Comparison of ENCODE assay signal across 21 cellular contexts in the genomic region with DNA sequence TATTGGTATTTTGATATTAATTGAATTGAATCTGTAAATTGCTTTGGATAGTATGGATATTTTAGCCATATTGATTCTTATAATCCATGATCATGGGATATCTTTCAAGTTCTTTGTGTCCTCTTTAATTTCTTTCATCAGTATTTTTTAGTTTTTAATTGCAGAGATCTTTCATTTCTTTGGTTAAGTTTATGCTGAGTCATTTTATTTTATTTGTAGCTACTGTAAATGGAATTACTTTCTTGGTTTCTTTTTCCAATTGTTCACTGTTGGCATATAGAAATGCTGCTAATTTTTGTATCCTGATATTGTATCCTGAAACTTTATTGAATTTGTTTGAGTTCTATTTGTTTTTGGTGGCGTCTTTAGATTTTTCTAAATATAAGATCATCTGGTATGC.
A peak's percentile ranks its signal among the peaks of the same experiment; 100 is the strongest.
DNase-seq lines count a peak whose midpoint lies in the region; ATAC-seq, FAIRE-seq and TF ChIP-seq lines count a peak whose summit lies in the region.
"Had no signal": no experiment of that assay in that cellular context is flagged by ENCODE, and none has a peak within 500 bp of the region (broad histone marks: within the 10 kb centered on the region; RNA-seq: fewer than 3 reads in every experiment).

No MANE protein-coding gene starts in this region.

- H3K27me3 ChIP-seq in HepG2 (ENCODE audit: control insufficient read depth in 1 of 2, insufficient read depth in 2 of 2, low read length in 2 of 2) (no peaks in the 10 kb centered on the region), right lobe of liver (no peaks in the 10 kb centered on the region), K562 (ENCODE audit: control insufficient read depth in 2 of 2, insufficient read depth in 2 of 2, low read length in 2 of 2) (no peaks in the 10 kb centered on the region), small intestine (ENCODE audit: control insufficient read depth in 2 of 2, insufficient read depth in 2 of 2, low read length in 2 of 2) (no peaks in the 10 kb centered on the region)
- H3K27me3 ChIP-seq: BE2C; BLaER1 treated with 17β-estradiol and CSF1 and Interleukin-3, amounts not matched to agents 10 nM and 100 nM had no signal

- no peaks in the 10 kb centered on the region for H3K9me3 ChIP-seq in HepG2 (ENCODE audit: low read length)
- no peaks in the 10 kb centered on the region for H3K9me3 ChIP-seq in right lobe of liver
- no peaks in the 10 kb centered on the region for H3K9me3 ChIP-seq in K562 (replicated peaks; ENCODE audit: control insufficient read depth, insufficient read depth, low read depth, low read length)
- no peaks in the 10 kb centered on the region for H3K9me3 ChIP-seq in small intestine (ENCODE audit: control insufficient read depth, low read depth)
- H3K9me3 ChIP-seq: BE2C had no signal

- TF ChIP-seq CTCF in HepG2 (CRISPR knock-in tag; IDR thresholded peaks at IDR 0.05) = no peak
- TF ChIP-seq CTCF in right lobe of liver (IDR thresholded peaks at IDR 0.05) = no peak
- TF ChIP-seq CTCF in K562 (IDR thresholded peaks at IDR 0.05 in 2 of 3, conservative IDR thresholded peaks at IDR 0.05 in 1 of 3; ENCODE audit: insufficient read depth in 2 of 3, low read depth in 1 of 3, low read length in 3 of 3) = no peak

- H3K4me2 ChIP-seq in HepG2 (ENCODE audit: low read depth, low read length) (no peak overlapping the region), K562 (ENCODE audit: insufficient read depth, low read length) (no peak overlapping the region)

- H3K4me3 ChIP-seq in HepG2 (replicated peaks in 1 of 3; ENCODE audit: insufficient read depth in 1 of 3, low read depth in 2 of 3, low read length in 3 of 3) (no peak overlapping the region), right lobe of liver (no peak overlapping the region), K562 (no peak overlapping the region), small intestine (ENCODE audit: low read depth in 1 of 2, low read length in 2 of 2) (no peak overlapping the region)
- H3K4me3 ChIP-seq: BLaER1 treated with 17β-estradiol and CSF1 and Interleukin-3, amounts not matched to agents 10 nM and 100 nM had no signal

- H3K4me1 ChIP-seq in HepG2 (ENCODE audit: insufficient read depth, low read length) = no peaks in the 10 kb centered on the region
- peaks cover 0 to 28% (median 3%) of the 10 kb centered on the region in 4 donors for H3K4me1 ChIP-seq in right lobe of liver
- no peaks in the 10 kb centered on the region for H3K4me1 ChIP-seq in K562 (replicated peaks in 1 of 2; ENCODE audit: control insufficient read depth in 2 of 2, insufficient read depth in 2 of 2, low read length in 2 of 2)
- H3K4me1 ChIP-seq in small intestine (ENCODE audit: control insufficient read depth in 2 of 2, insufficient read depth in 1 of 2, low read depth in 1 of 2, low read length in 1 of 2) = no peaks in the 10 kb centered on the region
- H3K4me1 ChIP-seq: BE2C had no signal

- BruUV-seq in HepG2 (replicated peaks; lab: Mats Ljungman, UMichigan) (no TSS peak), K562 (replicated peaks; lab: Mats Ljungman, UMichigan) (no TSS peak)

- FAIRE-seq in HepG2 (lab: Jason Lieb, UNC) (no peak), K562 (lab: Jason Lieb, UNC) (no peak), small intestine (lab: Jason Lieb, UNC) (peak; percentile 44)
- FAIRE-seq: A204.1, GM12891, GM18507 had no signal

- H2AFZ ChIP-seq in HepG2 (ENCODE audit: low read length) (no peak overlapping the region), K562 (ENCODE audit: low read depth, low read length) (no peak overlapping the region)

- POLR2A ChIA-PET in HepG2 (lab: Yijun Ruan, JAX) = no interaction called here
- POLR2A ChIA-PET in K562 (lab: Yijun Ruan, JAX) = no interaction called here

- H3K27ac ChIP-seq in HepG2 (ENCODE audit: extremely low read length, insufficient read depth, low read length) (no peak overlapping the region), right lobe of liver (no peak overlapping the region), K562 (ENCODE audit: extremely low read depth, low read depth, low read length) (no peak overlapping the region), small intestine (ENCODE audit: low read depth in 1 of 2, low read length in 1 of 2) (no peak overlapping the region)
- H3K27ac ChIP-seq: 22Rv1; BLaER1 treated with 17β-estradiol and CSF1 and Interleukin-3, amounts not matched to agents 10 nM and 100 nM had no signal

- DNase-seq in HepG2 (ENCODE audit: low spot score) = no peak
- no peak for DNase-seq in right lobe of liver
- DNase-seq in K562 (ENCODE audit: extremely low read depth in 1 of 4, low spot score in 3 of 4) = no peak
- DNase-seq in small intestine = no peak
- no peak for DNase-seq in amygdala (lab: John Stamatoyannopoulos, UW)
- DNase-seq in NCI-H1436 treated with DMSO at 0.1 percent for 48 hours (lab: John Stamatoyannopoulos, UW) = no peak
- DNase-seq: ACHN; AML-193; BE2C; CD4-positive, alpha-beta T cell; CD8-positive, alpha-beta memory T cell; DMS53; DMS79 treated with DMSO at 0.1 percent for 48 hours; GF-D8; H9 had no signal

- no peak overlapping the region for H3K9ac ChIP-seq in HepG2 (ENCODE audit: insufficient read depth, low read depth, low read length)
- H3K9ac ChIP-seq in K562 (ENCODE audit: insufficient read depth in 1 of 2, low read depth in 2 of 2, low read length in 2 of 2) = no peak overlapping the region
- H3K9ac ChIP-seq: BLaER1 treated with 17β-estradiol and CSF1 and Interleukin-3, amounts not matched to agents 10 nM and 100 nM had no signal

- H3K79me2 ChIP-seq in HepG2 (ENCODE audit: insufficient read depth, low read length) = no peaks in the 10 kb centered on the region
- no peaks in the 10 kb centered on the region for H3K79me2 ChIP-seq in K562 (ENCODE audit: control insufficient read depth, insufficient read depth, low read length)

- ATAC-seq in HepG2 = no peak
- no peak for ATAC-seq in right lobe of liver
- ATAC-seq in K562 = no peak
- ATAC-seq: HCT116 had no signal

- CTCF ChIA-PET in HepG2 (lab: Yijun Ruan, JAX; ENCODE audit: low intra/inter-chr PET ratio, low total read pairs) (no interaction called here), K562 (lab: Yijun Ruan, JAX; ENCODE audit: low intra/inter-chr PET ratio) (no interaction called here)

- TF ChIP-seq RAD21 in HepG2 (CRISPR knock-in tag; IDR thresholded peaks at IDR 0.05) (no peak), K562 (CRISPR knock-in tag; conservative IDR thresholded peaks at IDR 0.05 in 1 of 2, IDR thresholded peaks at IDR 0.05 in 1 of 2) (no peak)

- TF ChIP-seq EP300 in HepG2 (IDR thresholded peaks at IDR 0.05; ENCODE audit: low read depth in 2 of 2, low read length in 2 of 2) (no peak), HepG2 (CRISPR knock-in tag; IDR thresholded peaks at IDR 0.05; ENCODE audit: borderline replicate concordance) (no peak), K562 (IDR thresholded peaks at IDR 0.05; ENCODE audit: low read length) (no peak)

- no peaks in the 10 kb centered on the region for H3K36me3 ChIP-seq in HepG2 (replicated peaks in 1 of 2; ENCODE audit: control insufficient read depth in 1 of 2, insufficient read depth in 2 of 2, low read length in 2 of 2)
- H3K36me3 ChIP-seq in right lobe of liver = no peaks in the 10 kb centered on the region
- H3K36me3 ChIP-seq in K562 (ENCODE audit: control insufficient read depth, insufficient read depth, low read length) = no peaks in the 10 kb centered on the region
- no peaks in the 10 kb centered on the region for H3K36me3 ChIP-seq in small intestine (ENCODE audit: control insufficient read depth in 2 of 2, insufficient read depth in 2 of 2, low read length in 2 of 2)
- H3K36me3 ChIP-seq: BE2C; BLaER1 treated with 17β-estradiol and CSF1 and Interleukin-3, amounts not matched to agents 10 nM and 100 nM had no signal

- in situ Hi-C loops in HepG2 (cut with HindIII; ENCODE audit: extremely low pct_ligation_motif_present, low pct_unique_long_range_greater_than_20kb) = no loop called here
- in situ Hi-C loops in K562 (cut with MboI) = no loop called here

- intact Hi-C loops in HepG2 (cut with micrococcal nuclease; ENCODE audit: unreplicated experiment) = no loop called here
- intact Hi-C loops in right lobe of liver (cut with DNase I) = no loop called here
- intact Hi-C loops in K562 (cut with micrococcal nuclease) = no loop called here

- no peaks in the 10 kb centered on the region for H4K20me1 ChIP-seq in HepG2 (ENCODE audit: insufficient read depth, low read length)
- no peaks in the 10 kb centered on the region for H4K20me1 ChIP-seq in K562 (replicated peaks; ENCODE audit: control insufficient read depth, insufficient read depth, low read length)
- H4K20me1 ChIP-seq: BLaER1 treated with 17β-estradiol and CSF1 and Interleukin-3, amounts not matched to agents 10 nM and 100 nM had no signal

- TF ChIP-seq POLR2A in HepG2 (IDR thresholded peaks at IDR 0.05; ENCODE audit: insufficient read depth in 1 of 2, low read depth in 2 of 2, low read length in 2 of 2) = no peak
- no peak for TF ChIP-seq POLR2A in right lobe of liver (IDR thresholded peaks at IDR 0.05)
- no peak for TF ChIP-seq POLR2A in K562 (conservative IDR thresholded peaks at IDR 0.05)

- no peaks in the 10 kb centered on the region for H3K9me1 ChIP-seq in K562 (ENCODE audit: control insufficient read depth, insufficient read depth, low read length)

- 47% methylated on average over 1 of the region's 1 CpG for WGBS in HepG2 (ENCODE audit: low lambda C conversion rate)
- 91% methylated on average over 1 of the region's 1 CpG for WGBS in right lobe of liver (ENCODE audit: insufficient coverage, low coverage, low lambda C conversion rate, missing lambda C conversion rate)
- WGBS in K562 (ENCODE audit: insufficient coverage, low coverage, missing lambda C conversion rate) = 0% methylated on average over 1 of the region's 1 CpG
- 94 to 96% (median 94%) methylated on average over 1 of the region's 1 CpG for WGBS in small intestine, 3 donors

TF ChIP-seq in HepG2, 621 proteins besides CTCF, POLR2A, EP300 and RAD21 (continues in another document):
- TF ChIP-seq MTA3 (CRISPR knock-in tag; IDR thresholded peaks at IDR 0.05) (no peak), RFX3 (CRISPR knock-in tag; IDR thresholded peaks at IDR 0.05) (no peak), ZFP82 (CRISPR knock-in tag; IDR thresholded peaks at IDR 0.05; ENCODE audit: borderline replicate concordance) (no peak), NFE2L2 (IDR thresholded peaks at IDR 0.05; ENCODE audit: low read length) (peak; percentile 53; the same call in 1 of the 2 replicates), GLI4 (CRISPR knock-in tag; IDR thresholded peaks at IDR 0.05; ENCODE audit: borderline replicate concordance) (no peak)

TF ChIP-seq in K562, 482 proteins besides CTCF, POLR2A, EP300 and RAD21 (continues in another document):
- peak; percentile 55 for TF ChIP-seq ZNF316 (IDR thresholded peaks at IDR 0.05)
- peak; percentile 44 for TF ChIP-seq MAFG (tag; conservative IDR thresholded peaks at IDR 0.05)
